8 cellular contexts compared by ENCODE assay signal in the genomic region with DNA sequence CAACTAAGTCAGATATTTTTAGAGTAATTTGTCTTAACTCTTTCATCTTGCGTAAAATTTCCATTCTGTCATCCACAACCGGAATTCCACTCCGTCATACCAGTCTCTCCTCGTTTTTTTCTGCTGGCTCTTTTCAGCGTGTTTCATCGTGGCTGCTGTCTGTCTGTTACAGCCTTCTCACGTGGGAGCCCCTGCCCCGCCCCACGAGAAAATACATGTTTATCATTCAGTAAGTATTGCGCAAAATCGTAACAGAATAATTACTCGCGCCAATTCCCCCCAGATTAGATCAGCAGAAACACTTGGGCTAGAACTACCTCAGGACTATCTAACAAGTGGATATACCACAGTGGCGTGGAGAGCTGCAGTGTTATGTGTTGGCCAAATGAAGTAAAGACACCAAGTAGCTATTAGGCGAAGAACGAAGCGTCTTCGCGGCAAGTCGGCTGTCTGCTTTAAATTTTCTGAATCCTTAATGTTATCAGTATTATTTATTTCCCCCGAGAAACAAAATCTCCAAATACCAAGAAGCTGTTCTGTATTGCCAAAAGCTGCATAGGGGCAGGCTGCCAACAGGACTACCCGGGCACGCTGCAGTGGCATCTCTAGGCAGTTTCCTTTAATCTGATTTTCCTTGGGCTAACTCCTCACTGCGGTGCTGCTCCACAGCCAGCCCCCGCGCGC. TPM values are rescaled to one million over a fixed set of nuclear protein-coding genes. Genes with fewer than 3 reads are reported as not detected.
A peak's percentile ranks its signal among the peaks of the same experiment; 100 is the strongest.
DNase-seq lines count a peak whose midpoint lies in the region.

No MANE protein-coding gene starts in this region.

- H3K4me1 ChIP-seq in GM23248 (ENCODE audit: insufficient read depth) (peaks cover 28% of the 10 kb centered on the region), endocrine pancreas (ENCODE audit: control insufficient read depth, insufficient read depth, low read length) (peaks cover 18% of the 10 kb centered on the region)

- H3K27ac ChIP-seq in GM23248 = peak overlapping the region; percentile 90

- H3K27me3 ChIP-seq in GM23248 (replicated peaks; ENCODE audit: insufficient read depth) (no peaks in the 10 kb centered on the region), endocrine pancreas (ENCODE audit: control insufficient read depth, insufficient read depth, low read length) (no peaks in the 10 kb centered on the region)

- H3K4me3 ChIP-seq in GM23248 (peak overlapping the region; percentile 85), endocrine pancreas (ENCODE audit: control insufficient read depth, insufficient read depth, low read length) (peak overlapping the region; percentile 72)

- H3K9me2 ChIP-seq in GM23248 (ENCODE audit: insufficient read depth) = no peaks in the 10 kb centered on the region

- DNase-seq in DMS79 treated with DMSO at 0.1 percent for 48 hours (lab: John Stamatoyannopoulos, UW) (peak; percentile 51), GM23248 (peak; percentile 90), NCI-H146 (lab: John Stamatoyannopoulos, UW) (peak; percentile 54), mucosa of gallbladder (ENCODE audit: low spot score) (peak; percentile 42), superior temporal gyrus (ENCODE audit: extremely low spot score) (no peak)
- peak; percentile 51 to 52 for DNase-seq in activated CD4-positive, alpha-beta T cell treated with anti-CD3 and anti-CD28 coated beads, Interleukin-2, amount 50 U/mL, for 4 hours
- DNase-seq in stimulated activated naive CD4-positive, alpha-beta T cell treated with Interleukin-2 at 50 U/mL for 16 hours (lab: John Stamatoyannopoulos, UW) = peak; percentile 38

- no peaks in the 10 kb centered on the region for H3K9me3 ChIP-seq in GM23248 (ENCODE audit: low read depth)
- H3K9me3 ChIP-seq in endocrine pancreas (ENCODE audit: control insufficient read depth, low read length) = no peaks in the 10 kb centered on the region

- peaks cover 41% of the 10 kb centered on the region for H3F3A ChIP-seq in GM23248 (ENCODE audit: insufficient read depth)

- H3K36me3 ChIP-seq in GM23248 (ENCODE audit: low read depth) (no peaks in the 10 kb centered on the region), endocrine pancreas (ENCODE audit: control insufficient read depth, insufficient read depth, low read length) (no peaks in the 10 kb centered on the region)

- peak overlapping the region; percentile 91 for H3K9ac ChIP-seq in GM23248
- peak overlapping the region; percentile 76 for H3K9ac ChIP-seq in endocrine pancreas (ENCODE audit: control insufficient read depth, insufficient read depth, low read length)

- in situ Hi-C loops in GM23248 (cut with MboI) = no loop called here

- H3K79me2 ChIP-seq in GM23248 (ENCODE audit: insufficient read depth) = peaks cover 31% of the 10 kb centered on the region

- peak overlapping the region; percentile 99 for H3K4me2 ChIP-seq in GM23248 (ENCODE audit: unreplicated experiment)

- H2AFZ ChIP-seq in GM23248 = peak overlapping the region; percentile 82

- WGBS in GM23248 (ENCODE audit: low coverage in 1 of 2, low lambda C conversion rate in 2 of 2, missing lambda C conversion rate in 2 of 2), 2 experiments = 1 to 3% methylated on average over 27 of the region's 27 CpGs

- H4K20me1 ChIP-seq in GM23248 (ENCODE audit: insufficient read depth) = 0 out of 2 replicates have a peak, but pooled peaks cover 3% of the 10 kb centered on the region

RNA-seq across cellular contexts. Expression of a gene that starts 0.6 kb away (rescaled TPM):
- 32.8 and 67.4 TPM in 2 replicates for total RNA-seq in GM23248 (2014; rRNA removed; shearing (Covaris generic))
- polyA plus RNA-seq in GM23248 (2016; fragmentation: Nextera tagmentation; extraction: Ambion mirVana) = 18.6 and 20.8 TPM in 2 replicates
- total RNA-seq in mucosa of gallbladder = 27.2 TPM
